Comparison of ENCODE assay signal across 1 cellular context in the genomic region with DNA sequence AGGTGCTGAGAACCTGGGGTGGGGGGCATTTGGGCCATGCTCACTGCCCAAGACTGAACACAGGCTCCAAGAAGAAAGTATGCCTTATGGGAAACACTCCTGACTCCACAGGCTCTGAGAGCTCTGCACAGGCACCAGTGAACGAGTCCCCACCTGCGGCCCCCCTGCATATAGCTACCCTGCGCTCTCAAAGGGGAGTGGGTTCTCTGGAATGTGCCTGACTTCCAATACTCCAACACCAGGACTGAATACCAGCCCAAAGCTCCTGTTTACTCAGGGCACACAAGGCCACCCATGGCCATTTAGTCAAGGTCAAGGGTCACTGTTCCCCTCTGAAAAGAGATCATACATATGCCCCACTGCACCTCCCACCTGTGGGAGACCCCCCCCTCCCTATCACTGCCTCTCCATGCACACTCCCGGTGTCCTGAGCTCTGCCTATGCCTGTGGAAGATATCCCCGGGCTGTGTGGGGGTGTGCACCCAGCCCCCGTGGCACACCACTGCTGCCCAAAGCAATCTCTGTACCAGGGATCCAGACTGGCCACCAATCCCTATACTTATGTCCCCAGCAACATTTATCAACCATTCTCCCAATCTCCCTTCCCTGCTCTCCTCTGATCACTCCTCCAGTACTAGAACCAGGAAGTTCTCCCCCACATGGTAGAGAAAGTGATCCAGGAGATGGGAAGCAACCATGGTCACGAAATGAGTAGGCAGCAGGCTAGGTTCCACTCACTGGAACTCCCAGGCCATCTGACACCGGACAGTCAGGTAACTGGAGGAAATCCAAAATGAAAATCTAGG.
TF ChIP-seq lines count a peak whose summit lies in the region.

No MANE protein-coding gene starts in this region.

TF ChIP-seq in HepG2, 621 proteins besides CTCF, POLR2A, EP300 and RAD21 (continued from another document and continues in another):
- TF ChIP-seq ZBED4 (CRISPR knock-in tag; IDR thresholded peaks at IDR 0.05; ENCODE audit: borderline replicate concordance): peak; percentile 70; the same call in 1 of the 2 replicates
- TF ChIP-seq, protein P1, sequence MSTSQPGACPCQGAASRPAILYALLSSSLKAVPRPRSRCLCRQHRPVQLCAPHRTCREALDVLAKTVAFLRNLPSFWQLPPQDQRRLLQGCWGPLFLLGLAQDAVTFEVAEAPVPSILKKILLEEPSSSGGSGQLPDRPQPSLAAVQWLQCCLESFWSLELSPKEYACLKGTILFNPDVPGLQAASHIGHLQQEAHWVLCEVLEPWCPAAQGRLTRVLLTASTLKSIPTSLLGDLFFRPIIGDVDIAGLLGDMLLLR (CRISPR knock-in tag; IDR thresholded peaks at IDR 0.05): no peak
- TF ChIP-seq YY1 (IDR thresholded peaks at IDR 0.05; ENCODE audit: insufficient read depth, insufficient replicate concordance, low read depth, low read length): peak; percentile 16
- no peak for TF ChIP-seq PCBP1 (IDR thresholded peaks at IDR 0.05; ENCODE audit: borderline replicate concordance, low read depth, low read length)
- TF ChIP-seq ZBTB8A (CRISPR knock-in tag; IDR thresholded peaks at IDR 0.05; ENCODE audit: borderline replicate concordance, low read depth): no peak
- no peak for TF ChIP-seq ARHGAP35 (CRISPR knock-in tag; IDR thresholded peaks at IDR 0.05; ENCODE audit: borderline replicate concordance)
- no peak for TF ChIP-seq POLR2AphosphoS2 (IDR thresholded peaks at IDR 0.05; ENCODE audit: low read depth, low read length)
- TF ChIP-seq, protein P2, sequence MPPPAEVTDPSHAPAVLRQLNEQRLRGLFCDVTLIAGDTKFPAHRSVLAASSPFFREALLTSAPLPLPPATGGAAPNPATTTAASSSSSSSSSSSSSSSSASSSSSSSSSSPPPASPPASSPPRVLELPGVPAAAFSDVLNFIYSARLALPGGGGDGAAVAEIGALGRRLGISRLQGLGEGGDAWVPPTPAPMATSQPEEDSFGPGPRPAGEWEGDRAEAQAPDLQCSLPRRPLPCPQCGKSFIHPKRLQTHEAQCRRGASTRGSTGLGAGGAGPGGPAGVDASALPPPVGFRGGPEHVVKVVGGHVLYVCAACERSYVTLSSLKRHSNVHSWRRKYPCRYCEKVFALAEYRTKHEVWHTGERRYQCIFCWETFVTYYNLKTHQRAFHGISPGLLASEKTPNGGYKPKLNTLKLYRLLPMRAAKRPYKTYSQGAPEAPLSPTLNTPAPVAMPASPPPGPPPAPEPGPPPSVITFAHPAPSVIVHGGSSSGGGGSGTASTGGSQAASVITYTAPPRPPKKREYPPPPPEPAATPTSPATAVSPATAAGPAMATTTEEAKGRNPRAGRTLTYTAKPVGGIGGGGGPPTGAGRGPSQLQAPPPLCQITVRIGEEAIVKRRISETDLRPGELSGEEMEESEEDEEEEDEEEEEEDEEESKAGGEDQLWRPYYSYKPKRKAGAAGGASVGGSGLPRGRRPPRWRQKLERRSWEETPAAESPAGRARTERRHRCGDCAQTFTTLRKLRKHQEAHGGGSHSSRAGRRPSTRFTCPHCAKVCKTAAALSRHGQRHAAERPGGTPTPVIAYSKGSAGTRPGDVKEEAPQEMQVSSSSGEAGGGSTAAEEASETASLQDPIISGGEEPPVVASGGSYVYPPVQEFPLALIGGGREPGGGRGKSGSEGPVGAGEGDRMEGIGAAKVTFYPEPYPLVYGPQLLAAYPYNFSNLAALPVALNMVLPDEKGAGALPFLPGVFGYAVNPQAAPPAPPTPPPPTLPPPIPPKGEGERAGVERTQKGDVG (CRISPR knock-in tag; IDR thresholded peaks at IDR 0.05; ENCODE audit: borderline replicate concordance): no peak
- TF ChIP-seq MIER2 (CRISPR knock-in tag; IDR thresholded peaks at IDR 0.05): no peak
- no peak for TF ChIP-seq AGO2 (optimal IDR thresholded peaks at IDR 0.05; ENCODE audit: low read depth, low read length)
- TF ChIP-seq POGZ (CRISPR knock-in tag; IDR thresholded peaks at IDR 0.05): no peak
- TF ChIP-seq GATAD2A (CRISPR knock-in tag; IDR thresholded peaks at IDR 0.05): peak; percentile 95
- no peak for TF ChIP-seq NFYB (CRISPR knock-in tag; IDR thresholded peaks at IDR 0.05)
- no peak for TF ChIP-seq TMF1 (CRISPR knock-in tag; IDR thresholded peaks at IDR 0.05; ENCODE audit: low read depth)
- TF ChIP-seq, protein P3, sequence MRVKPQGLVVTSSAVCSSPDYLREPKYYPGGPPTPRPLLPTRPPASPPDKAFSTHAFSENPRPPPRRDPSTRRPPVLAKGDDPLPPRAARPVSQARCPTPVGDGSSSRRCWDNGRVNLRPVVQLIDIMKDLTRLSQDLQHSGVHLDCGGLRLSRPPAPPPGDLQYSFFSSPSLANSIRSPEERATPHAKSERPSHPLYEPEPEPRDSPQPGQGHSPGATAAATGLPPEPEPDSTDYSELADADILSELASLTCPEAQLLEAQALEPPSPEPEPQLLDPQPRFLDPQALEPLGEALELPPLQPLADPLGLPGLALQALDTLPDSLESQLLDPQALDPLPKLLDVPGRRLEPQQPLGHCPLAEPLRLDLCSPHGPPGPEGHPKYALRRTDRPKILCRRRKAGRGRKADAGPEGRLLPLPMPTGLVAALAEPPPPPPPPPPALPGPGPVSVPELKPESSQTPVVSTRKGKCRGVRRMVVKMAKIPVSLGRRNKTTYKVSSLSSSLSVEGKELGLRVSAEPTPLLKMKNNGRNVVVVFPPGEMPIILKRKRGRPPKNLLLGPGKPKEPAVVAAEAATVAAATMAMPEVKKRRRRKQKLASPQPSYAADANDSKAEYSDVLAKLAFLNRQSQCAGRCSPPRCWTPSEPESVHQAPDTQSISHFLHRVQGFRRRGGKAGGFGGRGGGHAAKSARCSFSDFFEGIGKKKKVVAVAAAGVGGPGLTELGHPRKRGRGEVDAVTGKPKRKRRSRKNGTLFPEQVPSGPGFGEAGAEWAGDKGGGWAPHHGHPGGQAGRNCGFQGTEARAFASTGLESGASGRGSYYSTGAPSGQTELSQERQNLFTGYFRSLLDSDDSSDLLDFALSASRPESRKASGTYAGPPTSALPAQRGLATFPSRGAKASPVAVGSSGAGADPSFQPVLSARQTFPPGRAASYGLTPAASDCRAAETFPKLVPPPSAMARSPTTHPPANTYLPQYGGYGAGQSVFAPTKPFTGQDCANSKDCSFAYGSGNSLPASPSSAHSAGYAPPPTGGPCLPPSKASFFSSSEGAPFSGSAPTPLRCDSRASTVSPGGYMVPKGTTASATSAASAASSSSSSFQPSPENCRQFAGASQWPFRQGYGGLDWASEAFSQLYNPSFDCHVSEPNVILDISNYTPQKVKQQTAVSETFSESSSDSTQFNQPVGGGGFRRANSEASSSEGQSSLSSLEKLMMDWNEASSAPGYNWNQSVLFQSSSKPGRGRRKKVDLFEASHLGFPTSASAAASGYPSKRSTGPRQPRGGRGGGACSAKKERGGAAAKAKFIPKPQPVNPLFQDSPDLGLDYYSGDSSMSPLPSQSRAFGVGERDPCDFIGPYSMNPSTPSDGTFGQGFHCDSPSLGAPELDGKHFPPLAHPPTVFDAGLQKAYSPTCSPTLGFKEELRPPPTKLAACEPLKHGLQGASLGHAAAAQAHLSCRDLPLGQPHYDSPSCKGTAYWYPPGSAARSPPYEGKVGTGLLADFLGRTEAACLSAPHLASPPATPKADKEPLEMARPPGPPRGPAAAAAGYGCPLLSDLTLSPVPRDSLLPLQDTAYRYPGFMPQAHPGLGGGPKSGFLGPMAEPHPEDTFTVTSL (CRISPR knock-in tag; IDR thresholded peaks at IDR 0.05; ENCODE audit: borderline replicate concordance): peak; percentile 62; the same call in 1 of the 2 replicates
- peak; percentile 97 for TF ChIP-seq FOXA3 (CRISPR knock-in tag; IDR thresholded peaks at IDR 0.05)
- no peak for TF ChIP-seq HES4 (CRISPR knock-in tag; IDR thresholded peaks at IDR 0.05; ENCODE audit: borderline replicate concordance)
- TF ChIP-seq, protein P4, sequence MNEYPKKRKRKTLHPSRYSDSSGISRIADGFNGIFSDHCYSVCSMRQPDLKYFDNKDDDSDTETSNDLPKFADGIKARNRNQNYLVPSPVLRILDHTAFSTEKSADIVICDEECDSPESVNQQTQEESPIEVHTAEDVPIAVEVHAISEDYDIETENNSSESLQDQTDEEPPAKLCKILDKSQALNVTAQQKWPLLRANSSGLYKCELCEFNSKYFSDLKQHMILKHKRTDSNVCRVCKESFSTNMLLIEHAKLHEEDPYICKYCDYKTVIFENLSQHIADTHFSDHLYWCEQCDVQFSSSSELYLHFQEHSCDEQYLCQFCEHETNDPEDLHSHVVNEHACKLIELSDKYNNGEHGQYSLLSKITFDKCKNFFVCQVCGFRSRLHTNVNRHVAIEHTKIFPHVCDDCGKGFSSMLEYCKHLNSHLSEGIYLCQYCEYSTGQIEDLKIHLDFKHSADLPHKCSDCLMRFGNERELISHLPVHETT (CRISPR knock-in tag; conservative IDR thresholded peaks at IDR 0.05): 0 out of 2 replicates have a peak, but pooled peaks have one; percentile 66
- TF ChIP-seq, protein P5, sequence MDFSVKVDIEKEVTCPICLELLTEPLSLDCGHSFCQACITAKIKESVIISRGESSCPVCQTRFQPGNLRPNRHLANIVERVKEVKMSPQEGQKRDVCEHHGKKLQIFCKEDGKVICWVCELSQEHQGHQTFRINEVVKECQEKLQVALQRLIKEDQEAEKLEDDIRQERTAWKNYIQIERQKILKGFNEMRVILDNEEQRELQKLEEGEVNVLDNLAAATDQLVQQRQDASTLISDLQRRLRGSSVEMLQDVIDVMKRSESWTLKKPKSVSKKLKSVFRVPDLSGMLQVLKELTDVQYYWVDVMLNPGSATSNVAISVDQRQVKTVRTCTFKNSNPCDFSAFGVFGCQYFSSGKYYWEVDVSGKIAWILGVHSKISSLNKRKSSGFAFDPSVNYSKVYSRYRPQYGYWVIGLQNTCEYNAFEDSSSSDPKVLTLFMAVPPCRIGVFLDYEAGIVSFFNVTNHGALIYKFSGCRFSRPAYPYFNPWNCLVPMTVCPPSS (IDR thresholded peaks at IDR 0.05): no peak
- no peak for TF ChIP-seq HCFC1 (IDR thresholded peaks at IDR 0.05; ENCODE audit: low read depth, low read length)
- TF ChIP-seq HMG20B (CRISPR knock-in tag; conservative IDR thresholded peaks at IDR 0.05): peak; percentile 84
- no peak for TF ChIP-seq ZNF577 (CRISPR knock-in tag; IDR thresholded peaks at IDR 0.05; ENCODE audit: borderline replicate concordance, low read depth)
- peak; percentile 53; the same call in 1 of the 2 replicates for TF ChIP-seq ZMYM4 (CRISPR knock-in tag; IDR thresholded peaks at IDR 0.05)
- TF ChIP-seq RNF219 (CRISPR knock-in tag; IDR thresholded peaks at IDR 0.05): no peak
- TF ChIP-seq PREB (CRISPR knock-in tag; IDR thresholded peaks at IDR 0.05): no peak
- TF ChIP-seq, protein P6, sequence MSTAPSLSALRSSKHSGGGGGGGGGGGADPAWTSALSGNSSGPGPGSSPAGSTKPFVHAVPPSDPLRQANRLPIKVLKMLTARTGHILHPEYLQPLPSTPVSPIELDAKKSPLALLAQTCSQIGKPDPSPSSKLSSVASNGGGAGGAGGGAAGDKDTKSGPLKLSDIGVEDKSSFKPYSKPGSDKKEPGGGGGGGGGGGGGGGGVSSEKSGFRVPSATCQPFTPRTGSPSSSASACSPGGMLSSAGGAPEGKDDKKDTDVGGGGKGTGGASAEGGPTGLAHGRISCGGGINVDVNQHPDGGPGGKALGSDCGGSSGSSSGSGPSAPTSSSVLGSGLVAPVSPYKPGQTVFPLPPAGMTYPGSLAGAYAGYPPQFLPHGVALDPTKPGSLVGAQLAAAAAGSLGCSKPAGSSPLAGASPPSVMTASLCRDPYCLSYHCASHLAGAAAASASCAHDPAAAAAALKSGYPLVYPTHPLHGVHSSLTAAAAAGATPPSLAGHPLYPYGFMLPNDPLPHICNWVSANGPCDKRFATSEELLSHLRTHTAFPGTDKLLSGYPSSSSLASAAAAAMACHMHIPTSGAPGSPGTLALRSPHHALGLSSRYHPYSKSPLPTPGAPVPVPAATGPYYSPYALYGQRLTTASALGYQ (CRISPR knock-in tag; IDR thresholded peaks at IDR 0.05): peak; percentile 90
- 0 out of 2 replicates have a peak, but pooled peaks have one; percentile 8 for TF ChIP-seq ZNF644 (CRISPR knock-in tag; IDR thresholded peaks at IDR 0.05; ENCODE audit: low read depth)
- TF ChIP-seq ZNF781 (CRISPR knock-in tag; IDR thresholded peaks at IDR 0.05; ENCODE audit: borderline replicate concordance, not compliant biosample characterization): no peak
- no peak for TF ChIP-seq NBN (conservative IDR thresholded peaks at IDR 0.05)
